Comparison of ENCODE assay signal across 11 cellular contexts in genomic region chr4:185774076-185774731, GRCh38.
A peak's percentile ranks its signal among the peaks of the same experiment; 100 is the strongest.
DNase-seq lines count a peak whose midpoint lies in the region; ATAC-seq and TF ChIP-seq lines count a peak whose summit lies in the region.
"Had no signal": no experiment of that assay in that cellular context is flagged by ENCODE, and none has a peak within 500 bp of the region (broad histone marks: within the 10 kb centered on the region; RNA-seq: fewer than 3 reads in every experiment).

No MANE protein-coding gene starts in this region.

- ATAC-seq in GM19395 (IDR thresholded peaks at IDR 0.05; ENCODE audit: unreplicated experiment) (peak; percentile 65), GM19452 (IDR thresholded peaks at IDR 0.05; ENCODE audit: unreplicated experiment) (no peak)

- no peak for TF ChIP-seq CTCF in astrocyte of the spinal cord (IDR thresholded peaks at IDR 0.05; ENCODE audit: low read depth, low read length)

- H3K36me3 ChIP-seq in rectal smooth muscle tissue (ENCODE audit: control insufficient read depth, insufficient read depth, low read length), result no peaks in the 10 kb centered on the region

- DNase-seq in astrocyte of the spinal cord (ENCODE audit: low read depth, low spot score), result peak; percentile 43
- no peak for DNase-seq in foreskin melanocyte
- DNase-seq in NK-92 (lab: John Stamatoyannopoulos, UW; ENCODE audit: unreplicated experiment), result no peak
- DNase-seq in erythroblast (lab: John Stamatoyannopoulos, UW), result no peak
- DNase-seq: activated CD4-positive, alpha-beta memory T cell treated with anti-CD3 and anti-CD28 coated beads for 36 hours; CD4-positive, CD25-positive, alpha-beta regulatory T cell; NCI-H1436 had no signal

- peak overlapping the region; percentile 51 for H3K27ac ChIP-seq in rectal smooth muscle tissue (ENCODE audit: low read depth, low read length)

- H3K9ac ChIP-seq in rectal smooth muscle tissue (ENCODE audit: low read length), result no peak overlapping the region

- peaks cover 3% of the 10 kb centered on the region for H3K4me1 ChIP-seq in rectal smooth muscle tissue (ENCODE audit: control insufficient read depth, insufficient read depth, low read length)

- peak overlapping the region; percentile 36 for H3K4me3 ChIP-seq in astrocyte of the spinal cord (ENCODE audit: low read depth, low read length)
- peak overlapping the region; percentile 24; the same call in 1 of the 2 replicates for H3K4me3 ChIP-seq in iPS-18c (ENCODE audit: insufficient read depth, low read depth, low read length)
- peak overlapping the region; percentile 40 for H3K4me3 ChIP-seq in rectal smooth muscle tissue (ENCODE audit: low read length)

- TF ChIP-seq POLR2A in erythroblast (IDR thresholded peaks at IDR 0.05; ENCODE audit: low read length), result no peak

- H3K27me3 ChIP-seq in rectal smooth muscle tissue (ENCODE audit: control insufficient read depth, insufficient read depth, low read length), result no peaks in the 10 kb centered on the region

- no peaks in the 10 kb centered on the region for H3K9me3 ChIP-seq in iPS-18c (ENCODE audit: control insufficient read depth, insufficient read depth, low read length)

- in situ Hi-C loops in astrocyte of the spinal cord (cut with HindIII; ENCODE audit: low sequenced_read_pairs), result no loop called here
